3 cellular contexts compared by ENCODE assay signal in genomic region chr2:225074919-225075681, GRCh38.
TF ChIP-seq lines count a peak whose summit lies in the region.

No MANE protein-coding gene starts in this region.

TF ChIP-seq in HepG2, 621 proteins besides CTCF, POLR2A, EP300 and RAD21:
- TF ChIP-seq SRSF9 (IDR thresholded peaks at IDR 0.05; ENCODE audit: borderline replicate concordance, insufficient read depth, low read depth, low read length, poor library complexity, severe bottlenecking): peak; percentile 81
- peak; percentile 71; the same call in 1 of the 2 replicates for TF ChIP-seq U2AF2 (IDR thresholded peaks at IDR 0.05; ENCODE audit: low read depth, low read length)
- no peak for TF ChIP-seq ZNF326 (CRISPR knock-in tag; IDR thresholded peaks at IDR 0.05; ENCODE audit: borderline replicate concordance)
TF ChIP-seq in HepG2: peak in this region for 2.

TF ChIP-seq in IMR-90, 13 proteins besides CTCF, POLR2A, EP300 and RAD21:
- no peak for TF ChIP-seq RCOR1 (IDR thresholded peaks at IDR 0.05; ENCODE audit: insufficient replicate concordance, low read length)
- 0 out of 2 replicates have a peak, but pooled peaks have one; percentile 12 for TF ChIP-seq MAFK (IDR thresholded peaks at IDR 0.05; ENCODE audit: low read depth, low read length)

TF ChIP-seq in H1, 55 proteins besides CTCF, POLR2A, EP300 and RAD21:
- TF ChIP-seq POU5F1 (IDR thresholded peaks at IDR 0.05; ENCODE audit: low read depth, low read length) (no peak), SP4 (IDR thresholded peaks at IDR 0.05; ENCODE audit: low read length) (no peak), GTF2F1 (IDR thresholded peaks at IDR 0.05; ENCODE audit: borderline replicate concordance, low read depth, low read length) (no peak), HDAC6 (IDR thresholded peaks at IDR 0.05; ENCODE audit: low read depth, low read length) (no peak), KDM4A (IDR thresholded peaks at IDR 0.05; ENCODE audit: low read depth, low read length, severe bottlenecking) (no peak)
